ENCODE assay signal across 28 cellular contexts in genomic region chr4:164212134-164212533, GRCh38.
DNase-seq lines count a peak whose midpoint lies in the region; ATAC-seq and TF ChIP-seq lines count a peak whose summit lies in the region.
"Had no signal": no experiment of that assay in that cellular context is flagged by ENCODE, and none has a peak within 500 bp of the region (broad histone marks: within the 10 kb centered on the region; RNA-seq: fewer than 3 reads in every experiment).

No MANE protein-coding gene starts in this region.

- H3F3A ChIP-seq in smooth muscle cell (ENCODE audit: low read depth) = no peaks in the 10 kb centered on the region

- ATAC-seq in omental fat pad (ENCODE audit: low FRiP score) (peak; percentile 78), left ventricle myocardium superior (no peak)
- ATAC-seq: activated CD8-positive, alpha-beta T cell treated with anti-CD3 and anti-CD28 coated beads for 36 hours; activated naive CD4-positive, alpha-beta T cell treated with anti-CD3 and anti-CD28 coated beads, Interleukin-2, amount 50 U/mL, for 72 hours had no signal

- peak; percentile 24 for DNase-seq in ELR (ENCODE audit: low read depth)
- DNase-seq in NCI-H226 = peak; percentile 81
- DNase-seq in choroid plexus epithelial cell (ENCODE audit: low read depth) = peak; percentile 26
- no peak for DNase-seq in omental fat pad (ENCODE audit: low spot score)
- no peak for DNase-seq in GM20000 (ENCODE audit: low spot score)
- no peak for DNase-seq in left ventricle myocardium superior
- no peak for DNase-seq in smooth muscle cell (lab: John Stamatoyannopoulos, UW; ENCODE audit: unreplicated experiment)
- no peak for DNase-seq in cerebellar cortex (ENCODE audit: low spot score)
- DNase-seq: activated CD8-positive, alpha-beta T cell treated with anti-CD3 and anti-CD28 coated beads for 36 hours; aorta; central memory CD4-positive, alpha-beta T cell; COR-L47; dermis blood vessel endothelial cell; glutamatergic neuron; kidney; NCI-H1092 treated with DMSO at 0.1 percent for 48 hours; NCI-H1930; NCI-H69; nephron progenitor cell; ovary; retina; SK-N-SH; small intestine; stimulated activated CD4-positive, alpha-beta T cell treated with anti-CD3 and anti-CD28 coated beads, Interleukin-2, amount 100 ng/mL, for 48 hours had no signal

- no peak overlapping the region for H3K27ac ChIP-seq in smooth muscle cell (ENCODE audit: low read depth)
- H3K27ac ChIP-seq: BLaER1 treated with 17β-estradiol and CSF1 and Interleukin-3, amounts not matched to agents 10 nM and 100 nM; ovary; tibial nerve had no signal

- H3K4me1 ChIP-seq in smooth muscle cell (ENCODE audit: low read depth) = no peaks in the 10 kb centered on the region
- H3K4me1 ChIP-seq: BLaER1 treated with 17β-estradiol and CSF1 and Interleukin-3, amounts not matched to agents 10 nM and 100 nM; tibial nerve had no signal

- intact Hi-C loops in left ventricle myocardium superior (cut with micrococcal nuclease) = no loop called here

- H3K4me2 ChIP-seq in smooth muscle cell = no peak overlapping the region
- H3K4me2 ChIP-seq: BLaER1 treated with 17β-estradiol and CSF1 and Interleukin-3, amounts not matched to agents 10 nM and 100 nM; SK-N-SH had no signal

- no peaks in the 10 kb centered on the region for H3K36me3 ChIP-seq in smooth muscle cell (ENCODE audit: low read depth)
- H3K36me3 ChIP-seq: BLaER1 treated with 17β-estradiol and CSF1 and Interleukin-3, amounts not matched to agents 10 nM and 100 nM; ovary; tibial nerve had no signal

- no peaks in the 10 kb centered on the region for H3K27me3 ChIP-seq in smooth muscle cell (ENCODE audit: low read depth)
- H3K27me3 ChIP-seq: BLaER1 treated with 17β-estradiol and CSF1 and Interleukin-3, amounts not matched to agents 10 nM and 100 nM; ovary; tibial nerve had no signal

- H3K9me3 ChIP-seq in smooth muscle cell (replicated peaks; ENCODE audit: low read depth) = no peaks in the 10 kb centered on the region
- H3K9me3 ChIP-seq: BLaER1 treated with 17β-estradiol and CSF1 and Interleukin-3, amounts not matched to agents 10 nM and 100 nM; ovary; SK-N-SH; tibial nerve had no signal

- H4K20me1 ChIP-seq in smooth muscle cell (ENCODE audit: low read depth) = no peaks in the 10 kb centered on the region
- H4K20me1 ChIP-seq: BLaER1 treated with 17β-estradiol and CSF1 and Interleukin-3, amounts not matched to agents 10 nM and 100 nM had no signal

- TF ChIP-seq CTCF in choroid plexus epithelial cell (conservative IDR thresholded peaks at IDR 0.05; ENCODE audit: low read depth, low read length) (no peak), omental fat pad (IDR thresholded peaks at IDR 0.05) (no peak), GM20000 (IDR thresholded peaks at IDR 0.05; ENCODE audit: extremely low read depth, missing control alignments) (no peak), smooth muscle cell (IDR thresholded peaks at IDR 0.05; ENCODE audit: borderline replicate concordance, insufficient read depth, poor library complexity, severe bottlenecking) (no peak)

- H3K79me2 ChIP-seq in smooth muscle cell (ENCODE audit: low read depth) = no peaks in the 10 kb centered on the region

- 82% methylated on average over 1 of the region's 1 CpG for WGBS in smooth muscle cell (ENCODE audit: low lambda C conversion rate)

- no peak overlapping the region for H2AFZ ChIP-seq in smooth muscle cell (ENCODE audit: low read depth)

- H3K9ac ChIP-seq in smooth muscle cell (ENCODE audit: low read depth) = no peak overlapping the region
- H3K9ac ChIP-seq: BLaER1 treated with 17β-estradiol and CSF1 and Interleukin-3, amounts not matched to agents 10 nM and 100 nM; SK-N-SH had no signal

- H3K4me3 ChIP-seq in choroid plexus epithelial cell (ENCODE audit: low read depth, low read length) (no peak overlapping the region), smooth muscle cell (no peak overlapping the region)
- H3K4me3 ChIP-seq: BLaER1 treated with 17β-estradiol and CSF1 and Interleukin-3, amounts not matched to agents 10 nM and 100 nM; lung; ovary; tibial nerve had no signal

Comparison
In these comparisons a context has a peak if more than half of its experiments do, and no peak if none do; other contexts are left out.
1. DNase-seq: peak in ELR (single experiment), NCI-H226 (single experiment) and choroid plexus epithelial cell (single experiment); none in omental fat pad (single experiment), GM20000 (single experiment), left ventricle myocardium superior (single experiment), smooth muscle cell (single experiment) and cerebellar cortex (single experiment).